8 cellular contexts compared by ENCODE assay signal in the genomic region with DNA sequence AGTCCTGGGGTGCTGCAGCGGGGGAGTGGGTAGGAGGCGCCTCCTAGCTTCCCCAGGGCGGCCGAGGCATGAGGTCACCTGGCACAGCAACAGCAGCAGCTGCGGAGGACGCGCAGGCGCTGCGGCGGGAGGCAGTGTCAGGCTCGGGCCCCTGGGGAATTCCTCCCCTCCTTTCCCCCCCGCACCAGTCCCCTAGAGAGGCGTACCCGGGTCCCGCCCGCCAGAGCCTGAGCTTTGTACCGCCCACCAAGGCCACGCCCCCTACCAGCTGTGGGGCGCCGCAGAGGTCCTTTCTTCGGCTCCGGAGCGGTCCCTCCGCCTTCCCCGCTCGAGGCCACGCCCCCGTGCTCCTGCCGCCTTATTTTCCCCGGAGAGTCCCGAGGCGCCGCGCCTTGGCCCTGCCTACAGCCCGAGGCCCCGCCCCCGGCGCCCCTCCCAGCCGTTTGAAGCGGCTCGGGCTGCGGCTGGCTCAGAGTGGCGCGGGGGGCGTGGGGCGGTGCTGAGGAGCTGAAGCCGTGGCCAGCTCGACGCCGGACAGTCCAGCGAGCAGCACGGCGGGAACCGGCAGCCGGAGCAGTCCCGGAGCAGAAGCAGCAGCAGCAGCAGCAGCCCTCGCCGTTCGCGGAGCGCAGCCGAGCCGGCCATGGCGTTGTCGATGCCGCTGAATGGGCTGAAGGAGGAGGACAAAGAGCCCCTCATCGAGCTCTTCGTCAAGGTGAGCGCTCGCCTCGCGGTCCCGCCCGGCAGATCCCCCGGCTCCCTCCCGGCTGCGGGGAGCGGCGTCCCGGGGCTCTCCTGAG. TPM values are rescaled to one million over a fixed set of nuclear protein-coding genes. Genes with fewer than 3 reads are reported as not detected.
A peak's percentile ranks its signal among the peaks of the same experiment; 100 is the strongest.
DNase-seq lines count a peak whose midpoint lies in the region; ATAC-seq and TF ChIP-seq lines count a peak whose summit lies in the region.

Gene CLIC4 (plus strand): TSS at position 537 of the 800 bp plus-strand sequence. CDS start 107 bp downstream, at position 644.

- TF ChIP-seq CTCF in GM06990 (IDR thresholded peaks at IDR 0.05; ENCODE audit: insufficient read depth, low read length, poor library complexity, severe bottlenecking), result peak; percentile 49
- no peak for TF ChIP-seq CTCF in glutamatergic neuron (IDR thresholded peaks at IDR 0.05; ENCODE audit: partially characterized antibody, unreplicated experiment)
- peak; percentile 22 for TF ChIP-seq CTCF in osteocyte (IDR thresholded peaks at IDR 0.05)

- H3K9me3 Mint-ChIP-seq in activated naive CD8-positive, alpha-beta T cell (ENCODE audit: low read depth), result no peaks in the 10 kb centered on the region
- H3K9me3 Mint-ChIP-seq in glutamatergic neuron (ENCODE audit: unreplicated experiment) (peaks cover 5% of the 10 kb centered on the region), osteocyte (ENCODE audit: unreplicated experiment) (no peaks in the 10 kb centered on the region)

- peak; percentile 67 for ATAC-seq in HG02571 (IDR thresholded peaks at IDR 0.05; ENCODE audit: unreplicated experiment)

- no peaks in the 10 kb centered on the region for H3K9me3 ChIP-seq in thymus (ENCODE audit: control insufficient read depth)

- no peaks in the 10 kb centered on the region for H3K36me3 Mint-ChIP-seq in activated naive CD8-positive, alpha-beta T cell
- H3K36me3 Mint-ChIP-seq in glutamatergic neuron (ENCODE audit: unreplicated experiment) (no peaks in the 10 kb centered on the region), osteocyte (ENCODE audit: unreplicated experiment) (peaks cover 12% of the 10 kb centered on the region)

- H3K4me1 ChIP-seq in thymus (ENCODE audit: control insufficient read depth, insufficient read depth, low read length), result no peaks in the 10 kb centered on the region

- DNase-seq in GM06990 (ENCODE audit: extremely low read depth, insufficient read length) (peak; percentile 100), NCI-H1092 (lab: John Stamatoyannopoulos, UW) (peak; percentile 100), SKM-1 treated with dmso at 0.1 percent for 144 hours (lab: John Stamatoyannopoulos, UW; ENCODE audit: unreplicated experiment) (peak; percentile 100), glutamatergic neuron (peak; percentile 100), osteocyte (ENCODE audit: extremely low spot score, unreplicated experiment) (peak; percentile 100)

- H3K36me3 ChIP-seq in GM06990 (ENCODE audit: control insufficient read depth, insufficient read depth, low read length) (no peaks in the 10 kb centered on the region), thymus (ENCODE audit: control insufficient read depth, insufficient read depth) (no peaks in the 10 kb centered on the region)

- H3K27me3 Mint-ChIP-seq in activated naive CD8-positive, alpha-beta T cell, result peaks cover 4% of the 10 kb centered on the region
- peaks cover 8% of the 10 kb centered on the region for H3K27me3 Mint-ChIP-seq in glutamatergic neuron (ENCODE audit: unreplicated experiment)
- no peaks in the 10 kb centered on the region for H3K27me3 Mint-ChIP-seq in osteocyte (ENCODE audit: unreplicated experiment)

- H3K27me3 ChIP-seq in GM06990 (replicated peaks; ENCODE audit: control insufficient read depth, insufficient read depth, low read length) (no peaks in the 10 kb centered on the region), thymus (ENCODE audit: control insufficient read depth, insufficient read depth) (no peaks in the 10 kb centered on the region)

- H3K4me3 Mint-ChIP-seq in activated naive CD8-positive, alpha-beta T cell, result peak within 1 kb of the TSS; percentile 91
- H3K4me3 Mint-ChIP-seq in glutamatergic neuron (ENCODE audit: unreplicated experiment) (peak within 1 kb of the TSS; percentile 90), osteocyte (ENCODE audit: unreplicated experiment) (peak within 1 kb of the TSS; percentile 97)

- H3K4me1 Mint-ChIP-seq in activated naive CD8-positive, alpha-beta T cell (ENCODE audit: low read depth), result peaks cover 26% of the 10 kb centered on the region
- H3K4me1 Mint-ChIP-seq in glutamatergic neuron (ENCODE audit: low read depth, unreplicated experiment), result peaks cover 27% of the 10 kb centered on the region
- H3K4me1 Mint-ChIP-seq in osteocyte (ENCODE audit: unreplicated experiment), result peaks cover 67% of the 10 kb centered on the region

- H3K4me3 ChIP-seq in GM06990 (replicated peaks; ENCODE audit: low read depth, low read length), result peak within 1 kb of the TSS; percentile 86
- H3K4me3 ChIP-seq in thymus (ENCODE audit: low read length), result peak within 1 kb of the TSS; percentile 66

- H3K27ac ChIP-seq in thymus (ENCODE audit: low read depth), result peak within 1 kb of the TSS; percentile 62

- peak within 1 kb of the TSS; percentile 81 for H3K27ac Mint-ChIP-seq in activated naive CD8-positive, alpha-beta T cell
- H3K27ac Mint-ChIP-seq in glutamatergic neuron (ENCODE audit: unreplicated experiment) (peak within 1 kb of the TSS; percentile 91), osteocyte (ENCODE audit: unreplicated experiment) (peak within 1 kb of the TSS; percentile 97)

- under 1% methylated on average over 80 of the region's 80 CpGs for WGBS in thymus

RNA-seq across cellular contexts. Expression of gene CLIC4, which starts in this region (rescaled TPM):
- total RNA-seq in glutamatergic neuron (ENCODE audit: unreplicated experiment) (121 TPM), osteocyte (369 and 370 TPM in 2 replicates)
- 96.5 TPM for polyA plus RNA-seq in thymus

Comparison
In these comparisons a context has a peak if more than half of its experiments do, and no peak if none do; other contexts are left out.
1. Peak in every context shown above with its lines: DNase-seq, ATAC-seq, H3K4me3 ChIP-seq and H3K27ac ChIP-seq.